Comparison of ENCODE assay signal across 1 cellular context in genomic region chr3:156802827-156803606, GRCh38.
TF ChIP-seq lines count a peak whose summit lies in the region.

No MANE protein-coding gene starts in this region.

TF ChIP-seq in K562, 482 proteins besides CTCF, POLR2A, EP300 and RAD21 (continued from another document):
- TF ChIP-seq TGIF2 (CRISPR knock-in tag; IDR thresholded peaks at IDR 0.05) (no peak), ZNF12 (CRISPR knock-in tag; IDR thresholded peaks at IDR 0.05) (peak; percentile 95; the same call in 1 of the 2 replicates), SREBF2 (CRISPR knock-in tag; IDR thresholded peaks at IDR 0.05) (no peak), BCLAF1 (IDR thresholded peaks at IDR 0.05; ENCODE audit: borderline replicate concordance in 1 of 2, control insufficient read depth in 1 of 2, low read depth in 2 of 2, low read length in 1 of 2) (no peak), MXD1 (CRISPR knock-in tag; IDR thresholded peaks at IDR 0.05; ENCODE audit: borderline replicate concordance, poor library complexity, severe bottlenecking) (no peak), THAP7 (CRISPR knock-in tag; IDR thresholded peaks at IDR 0.05) (no peak), L3MBTL2 (IDR thresholded peaks at IDR 0.05) (peak; percentile 16; the same call in 1 of the 2 replicates), ZBTB9 (CRISPR knock-in tag; IDR thresholded peaks at IDR 0.05) (no peak), ZBTB1 (CRISPR knock-in tag; IDR thresholded peaks at IDR 0.05; ENCODE audit: borderline replicate concordance, low read depth) (no peak)
